8 cellular contexts compared by ENCODE assay signal in genomic region chr20:39347626-39348025, GRCh38.
"Had no signal": no experiment of that assay in that cellular context is flagged by ENCODE, and none has a peak within 500 bp of the region (broad histone marks: within the 10 kb centered on the region; RNA-seq: fewer than 3 reads in every experiment).

No MANE protein-coding gene starts in this region.

- H3K4me3 Mint-ChIP-seq: GM23338, H9 had no signal

- H3K4me1 Mint-ChIP-seq: GM23338, H9 had no signal

- FAIRE-seq: H1, H54, K562 had no signal

- ATAC-seq: GM23338, K562 had no signal

- DNase-seq: H9, HCEC 1CT, IMR-90 had no signal

- H3K27ac ChIP-seq: HL-60 had no signal

- H3K4me3 ChIP-seq: GM23338, K562 had no signal

- H3K27ac Mint-ChIP-seq: GM23338, H9 had no signal
